Comparison of ENCODE assay signal across 11 cellular contexts in genomic region chr3:170056710-170057454, GRCh38. TPM values are rescaled to one million over a fixed set of nuclear protein-coding genes. Genes with fewer than 3 reads are reported as not detected.
DNase-seq lines count a peak whose midpoint lies in the region; ATAC-seq lines count a peak whose summit lies in the region.
"Had no signal": no experiment of that assay in that cellular context is flagged by ENCODE, and none has a peak within 500 bp of the region (broad histone marks: within the 10 kb centered on the region; RNA-seq: fewer than 3 reads in every experiment).

No MANE protein-coding gene starts in this region.

- peaks cover 5% of the 10 kb centered on the region for H3K36me3 Mint-ChIP-seq in memory B cell

- H3K4me1 ChIP-seq in HAP-1: peaks cover 9% of the 10 kb centered on the region; the same call in 1 of the 2 replicates

- H3K4me3 Mint-ChIP-seq in memory B cell: no peak overlapping the region

- in situ Hi-C loops in HAP-1 (cut with MboI; ENCODE audit: low sequenced_read_pairs): no loop called here

- no peaks in the 10 kb centered on the region for H3K9me3 ChIP-seq in HAP-1

- DNase-seq in memory B cell (ENCODE audit: low spot score in 2 of 2) (no peak), NCI-H2196 treated with DMSO at 0.1 percent for 48 hours (lab: John Stamatoyannopoulos, UW; ENCODE audit: unreplicated experiment) (no peak), left cardiac atrium (no peak), HAP-1 (ENCODE audit: low spot score in 2 of 2) (no peak)
- DNase-seq: cerebellar nuclear complex; immature natural killer cell; NCI-H1048; stimulated activated CD4-positive, alpha-beta T cell treated with anti-CD3 and anti-CD28 coated beads, Interleukin-15, amount 100 ng/mL, for 24 hours had no signal

- no peak overlapping the region for H3K4me3 ChIP-seq in HAP-1

- no peaks in the 10 kb centered on the region for H3K9me3 Mint-ChIP-seq in memory B cell
- H3K9me3 Mint-ChIP-seq: immature natural killer cell had no signal

- intact Hi-C loops in left cardiac atrium (cut with DNase I): no loop called here

- no peaks in the 10 kb centered on the region for H3K36me3 ChIP-seq in HAP-1 (replicated peaks)

- H3K27ac Mint-ChIP-seq in memory B cell: no peak overlapping the region
- H3K27ac Mint-ChIP-seq: immature natural killer cell had no signal

- no peaks in the 10 kb centered on the region for H3K27me3 ChIP-seq in HAP-1 (ENCODE audit: low read depth)

- peaks cover 32% of the 10 kb centered on the region for H3K4me1 Mint-ChIP-seq in memory B cell

- H3K27me3 Mint-ChIP-seq in memory B cell: no peaks in the 10 kb centered on the region

- ATAC-seq in GM18868 (IDR thresholded peaks at IDR 0.05; ENCODE audit: unreplicated experiment) (peak; percentile 93), GM21717 (IDR thresholded peaks at IDR 0.05; ENCODE audit: unreplicated experiment) (peak; percentile 90), HG03457 (IDR thresholded peaks at IDR 0.05; ENCODE audit: unreplicated experiment) (peak; percentile 84), memory B cell (ENCODE audit: low read depth) (peak; percentile 46), left cardiac atrium (no peak)

RNA-seq across cellular contexts. Expression of gene GPR160, which starts 19.1 kb away (rescaled TPM):
- 1 to 10 TPM; 1.3 to 1.6 TPM for total RNA-seq in left cardiac atrium

Comparison
In these comparisons a context has a peak if more than half of its experiments do, and no peak if none do; other contexts are left out.
1. ATAC-seq: peak in GM18868 (single experiment), GM21717 (single experiment), HG03457 (single experiment) and memory B cell (single experiment); none in left cardiac atrium (0 of 2).